Comparison of ENCODE assay signal across 8 cellular contexts in the genomic region with DNA sequence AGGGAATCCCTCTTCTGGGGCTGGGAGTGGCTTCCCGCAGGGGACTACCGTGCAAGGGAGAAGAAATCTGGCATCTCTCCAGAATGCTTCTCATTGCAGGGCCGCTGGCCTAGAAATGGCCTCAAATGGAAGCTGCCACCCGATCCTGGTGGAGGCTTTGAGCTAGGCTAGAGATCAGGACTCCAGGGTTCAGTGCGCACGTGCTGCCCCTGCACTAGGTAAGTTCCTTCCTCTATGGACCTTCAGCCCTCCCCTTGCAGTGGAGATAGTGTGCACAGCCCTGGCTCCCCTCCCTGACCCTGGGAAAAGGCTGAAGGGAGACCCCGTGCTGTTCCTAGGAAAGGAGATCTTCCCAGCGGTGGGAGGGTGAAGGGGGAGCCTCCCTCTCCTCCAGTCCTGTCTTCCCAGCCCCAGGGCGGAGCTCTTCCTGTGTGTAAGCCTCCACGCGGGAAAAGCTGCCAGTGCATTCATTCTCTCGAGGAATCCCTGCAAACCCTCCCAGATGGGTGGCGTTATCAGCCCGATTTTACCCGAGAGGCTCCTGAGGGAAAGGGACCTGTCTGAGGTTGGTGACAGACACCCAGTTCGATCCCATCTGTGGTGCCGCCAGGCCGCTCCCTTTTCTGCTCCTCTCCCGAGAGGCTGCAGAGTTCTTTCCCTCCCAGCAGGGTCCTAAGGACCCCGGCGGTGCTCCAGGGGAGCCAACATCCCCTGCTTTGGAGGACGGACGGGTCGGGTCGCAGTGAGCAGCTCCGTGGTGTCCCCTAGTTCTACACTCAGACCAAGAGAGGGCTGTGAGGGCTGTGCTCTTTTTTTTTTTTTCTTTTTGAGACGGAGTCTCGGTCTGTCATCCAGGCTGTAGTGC. TPM values are rescaled to one million over a fixed set of nuclear protein-coding genes. Genes with fewer than 3 reads are reported as not detected.
DNase-seq lines count a peak whose midpoint lies in the region; TF ChIP-seq lines count a peak whose summit lies in the region.

No MANE protein-coding gene starts in this region.

- no peaks in the 10 kb centered on the region for H3K36me3 ChIP-seq in ovary

- H3K9me3 ChIP-seq in ovary = no peaks in the 10 kb centered on the region

- peak; percentile 8 for DNase-seq in NCI-H1436 (lab: John Stamatoyannopoulos, UW)
- no peak for DNase-seq in NCI-H1436 treated with DMSO at 0.1 percent for 48 hours (lab: John Stamatoyannopoulos, UW)
- DNase-seq in NCI-H69 (lab: John Stamatoyannopoulos, UW) = peak; percentile 86
- peak in 1 of 5 donors; percentile 43 for DNase-seq in ovary
- DNase-seq in COLO668 (lab: John Stamatoyannopoulos, UW; ENCODE audit: unreplicated experiment) = no peak
- DNase-seq in stimulated activated CD4-positive, alpha-beta T cell treated with anti-CD3 and anti-CD28 coated beads, Interleukin-2, amount 100 ng/mL, for 24 hours = no peak
- DNase-seq in NAMALWA (ENCODE audit: low spot score) = no peak

- H3K27me3 Mint-ChIP-seq in dendritic cell treated with granulocyte-macrophage colony-stimulating factor and Interleukin-4, amounts not matched to agents 40 ng/mL and 50 ng/mL, for 4 days = peaks cover 56% of the 10 kb centered on the region

- H3K27me3 ChIP-seq in ovary = no peaks in the 10 kb centered on the region

- H3K27ac Mint-ChIP-seq in dendritic cell treated with granulocyte-macrophage colony-stimulating factor and Interleukin-4, amounts not matched to agents 40 ng/mL and 50 ng/mL, for 4 days = no peak overlapping the region

- no peaks in the 10 kb centered on the region for H3K9me3 Mint-ChIP-seq in dendritic cell treated with granulocyte-macrophage colony-stimulating factor and Interleukin-4, amounts not matched to agents 40 ng/mL and 50 ng/mL, for 4 days

- H3K4me1 ChIP-seq in ovary (ENCODE audit: insufficient read depth) = peaks cover 10% of the 10 kb centered on the region

- 5 to 8% (median 6%) methylated on average over 26 to 28 of the region's 28 CpGs for WGBS in ovary, 3 donors

- peak overlapping the region; percentile 74 for H3K4me3 Mint-ChIP-seq in dendritic cell treated with granulocyte-macrophage colony-stimulating factor and Interleukin-4, amounts not matched to agents 40 ng/mL and 50 ng/mL, for 4 days

- H3K27ac ChIP-seq in ovary = no peak overlapping the region

- H3K36me3 Mint-ChIP-seq in dendritic cell treated with granulocyte-macrophage colony-stimulating factor and Interleukin-4, amounts not matched to agents 40 ng/mL and 50 ng/mL, for 4 days (ENCODE audit: low read depth) = no peaks in the 10 kb centered on the region

- H3K4me1 Mint-ChIP-seq in dendritic cell treated with granulocyte-macrophage colony-stimulating factor and Interleukin-4, amounts not matched to agents 40 ng/mL and 50 ng/mL, for 4 days (ENCODE audit: low read depth) = peaks cover 28% of the 10 kb centered on the region

- TF ChIP-seq EP300 in ovary (IDR thresholded peaks at IDR 0.05) = no peak

- intact Hi-C loops in dendritic cell treated with granulocyte-macrophage colony-stimulating factor and Interleukin-4, amounts not matched to agents 40 ng/mL and 50 ng/mL, for 4 days (cut with micrococcal nuclease) = no loop called here
- intact Hi-C loops in ovary (cut with DNase I) = loop anchor here in 1 of 4 donors (10.0 kb wide), 1 partner anchor 54 kb away; no protein-coding TSS in a partner anchor

- H3K4me3 ChIP-seq in ovary = peak overlapping the region; percentile 98

- TF ChIP-seq CTCF in ovary (IDR thresholded peaks at IDR 0.05) = no peak

- no peak for TF ChIP-seq POLR2A in ovary (IDR thresholded peaks at IDR 0.05)

RNA-seq across cellular contexts. Expression of a gene that starts 1.4 kb away (rescaled TPM):
- total RNA-seq in ovary = 10 to 100 TPM; 19.6 to 63.9 (median 45.8) TPM
- 10 to 100 TPM; 24.2 to 27.3 TPM for polyA plus RNA-seq in ovary

RNA-seq across cellular contexts. Expression of a gene that starts 36.5 kb away (rescaled TPM):
- total RNA-seq in ovary = 10 to 100 TPM in 6 of 7 donors, 1 to 10 TPM in 1; 9.7 to 26.5 (median 20.3) TPM
- polyA plus RNA-seq in ovary = 10 to 100 TPM; 14.6 to 23.9 TPM

RNA-seq across cellular contexts. Expression of a gene that starts 48.1 kb away (rescaled TPM):
- 10 to 100 TPM; 20.5 to 51.4 (median 36.0) TPM for total RNA-seq in ovary
- polyA plus RNA-seq in ovary = 10 to 100 TPM; 22.1 to 41.4 TPM

Comparison
In these comparisons a context has a peak if more than half of its experiments do, and no peak if none do; other contexts are left out.
1. DNase-seq: peak in NCI-H1436 (single experiment) and NCI-H69 (single experiment); none in NCI-H1436 treated with DMSO at 0.1 percent for 48 hours (single experiment), COLO668 (single experiment), stimulated activated CD4-positive, alpha-beta T cell treated with anti-CD3 and anti-CD28 coated beads, Interleukin-2, amount 100 ng/mL, for 24 hours (0 of 2) and NAMALWA (single experiment).